ENCODE assay signal across 2 cellular contexts in the genomic region with DNA sequence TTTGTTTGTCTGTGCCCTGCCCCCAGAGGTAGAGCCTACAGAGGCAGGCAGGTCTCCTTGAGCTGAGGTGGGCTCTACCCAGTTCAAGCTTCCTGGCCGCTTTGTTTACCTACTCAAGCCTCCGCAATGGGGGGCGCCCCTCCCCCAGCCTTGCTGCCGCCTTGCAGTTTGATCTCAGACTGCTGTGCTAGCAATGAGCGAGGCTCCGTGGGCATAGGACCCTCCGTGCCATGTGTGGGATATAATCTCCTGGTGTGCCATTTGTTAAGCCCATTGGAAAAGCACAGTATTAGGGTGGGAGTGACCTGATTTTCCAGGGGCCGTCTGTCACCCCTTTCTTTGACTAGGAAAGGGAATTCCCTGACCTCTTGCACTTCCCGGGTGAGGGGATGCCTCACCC. TPM values are rescaled to one million over a fixed set of nuclear protein-coding genes. Genes with fewer than 3 reads are reported as not detected.
"Had no signal": no experiment of that assay in that cellular context is flagged by ENCODE, and none has a peak within 500 bp of the region (broad histone marks: within the 10 kb centered on the region; RNA-seq: fewer than 3 reads in every experiment).

No MANE protein-coding gene starts in this region.

RNA-seq across cellular contexts. Expression of a gene that starts 20.2 kb away (rescaled TPM):
- total RNA-seq: G401, GM12878 had no signal
